8 cellular contexts compared by ENCODE assay signal in genomic region chr14:71399057-71399487, GRCh38.
DNase-seq lines count a peak whose midpoint lies in the region; ATAC-seq and TF ChIP-seq lines count a peak whose summit lies in the region.

No MANE protein-coding gene starts in this region.

- no peaks in the 10 kb centered on the region; the same call in 1 of the 2 replicates for H3K79me2 ChIP-seq in MM.1S (ENCODE audit: low read length)

- DNase-seq in MM.1S: no peak
- DNase-seq in germinal center (ENCODE audit: low spot score): peak; percentile 52
- no peak for DNase-seq in HuH-7.5 (ENCODE audit: low spot score)
- no peak for DNase-seq in uterus
- no peak for DNase-seq in 8988T
- DNase-seq in islet precursor cell: no peak

- H3K9me2 ChIP-seq in MM.1S (replicated peaks; ENCODE audit: insufficient read depth, low read length): no peaks in the 10 kb centered on the region

- H3K27ac ChIP-seq in MM.1S (ENCODE audit: low read length) (peak overlapping the region; percentile 35; the same call in 1 of the 2 replicates), uterus (no peak overlapping the region)

- TF ChIP-seq CTCF in MM.1S (IDR thresholded peaks at IDR 0.05; ENCODE audit: low read length) (no peak), uterus (IDR thresholded peaks at IDR 0.05) (no peak)

- no peaks in the 10 kb centered on the region for H3K36me3 ChIP-seq in MM.1S (replicated peaks; ENCODE audit: insufficient read depth, low read length)
- H3K36me3 ChIP-seq in uterus: no peaks in the 10 kb centered on the region

- peak; percentile 63 for ATAC-seq in GM18499 (IDR thresholded peaks at IDR 0.05; ENCODE audit: insufficient read depth, unreplicated experiment)
- peak; percentile 76 for ATAC-seq in GM21723 (IDR thresholded peaks at IDR 0.05; ENCODE audit: unreplicated experiment)

- no peaks in the 10 kb centered on the region for H3K9me3 ChIP-seq in MM.1S (replicated peaks; ENCODE audit: insufficient read depth, low read length)
- no peaks in the 10 kb centered on the region for H3K9me3 ChIP-seq in uterus

- no peaks in the 10 kb centered on the region for H3K27me3 ChIP-seq in MM.1S (replicated peaks; ENCODE audit: insufficient read depth, low read length)
- no peaks in the 10 kb centered on the region for H3K27me3 ChIP-seq in uterus

- H2AFZ ChIP-seq in MM.1S (ENCODE audit: low read length): no peak overlapping the region

- no peak overlapping the region for H3K4me3 ChIP-seq in MM.1S (ENCODE audit: low read length)
- H3K4me3 ChIP-seq in uterus: no peak overlapping the region

- no peak overlapping the region for H3K4me2 ChIP-seq in MM.1S (ENCODE audit: low read depth, low read length)

- no peaks in the 10 kb centered on the region for H3F3A ChIP-seq in MM.1S (ENCODE audit: insufficient read depth, low read length)

- H3K9ac ChIP-seq in MM.1S (ENCODE audit: low read length): no peak overlapping the region

- no peaks in the 10 kb centered on the region for H4K20me1 ChIP-seq in MM.1S (ENCODE audit: insufficient read depth, low read length)

- TF ChIP-seq POLR2A in uterus (IDR thresholded peaks at IDR 0.05): no peak

- intact Hi-C loops in uterus (cut with DNase I; ENCODE audit: low total_unique reads): no loop called here

- H3K4me1 ChIP-seq in MM.1S (ENCODE audit: low read length) (no peaks in the 10 kb centered on the region), uterus (no peaks in the 10 kb centered on the region)
